ENCODE assay signal across 11 cellular contexts in genomic region chr5:31193026-31193425, GRCh38. TPM values are rescaled to one million over a fixed set of nuclear protein-coding genes. Genes with fewer than 3 reads are reported as not detected.
DNase-seq lines count a peak whose midpoint lies in the region; ATAC-seq and TF ChIP-seq lines count a peak whose summit lies in the region.
"Had no signal": no experiment of that assay in that cellular context is flagged by ENCODE, and none has a peak within 500 bp of the region (broad histone marks: within the 10 kb centered on the region; RNA-seq: fewer than 3 reads in every experiment).

No MANE protein-coding gene starts in this region.

- H3K27ac ChIP-seq in AG04450 (ENCODE audit: low read depth, low read length): no peak overlapping the region

- H3K9me3 Mint-ChIP-seq in neural crest cell: peaks cover 2% of the 10 kb centered on the region
- H3K9me3 Mint-ChIP-seq: activated CD8-positive, alpha-beta T cell treated with anti-CD3 and anti-CD28 coated beads for 36 hours had no signal

- H3K27ac Mint-ChIP-seq in neural crest cell (ENCODE audit: unreplicated experiment): peak overlapping the region; percentile 68
- H3K27ac Mint-ChIP-seq: activated CD8-positive, alpha-beta T cell treated with anti-CD3 and anti-CD28 coated beads for 36 hours had no signal

- CTCF ChIA-PET in AG04450 (lab: Charles Lee): interaction anchor here (2.2 kb wide), 1 partner anchor 39 kb away, joined by 8 read pairs; no protein-coding TSS in a partner anchor

- no peak for TF ChIP-seq CTCF in AG04450 (IDR thresholded peaks at IDR 0.05; ENCODE audit: low read depth, low read length)
- no peak for TF ChIP-seq CTCF in epithelial cell of proximal tubule (conservative IDR thresholded peaks at IDR 0.05; ENCODE audit: low read depth, low read length)
- no peak for TF ChIP-seq CTCF in neural crest cell (conservative IDR thresholded peaks at IDR 0.05)

- H3K27me3 Mint-ChIP-seq in neural crest cell (ENCODE audit: low read depth): peaks cover 41% of the 10 kb centered on the region

- H3K36me3 Mint-ChIP-seq in neural crest cell (ENCODE audit: low read depth): peaks cover 5% of the 10 kb centered on the region

- no peaks in the 10 kb centered on the region for H3K27me3 ChIP-seq in AG04450 (ENCODE audit: control insufficient read depth, insufficient read depth, low read length)

- DNase-seq in AG04450 (ENCODE audit: low read depth, low spot score) (no peak), NCI-H69 (lab: John Stamatoyannopoulos, UW) (peak; percentile 73), epithelial cell of proximal tubule (ENCODE audit: low read depth) (no peak), neural crest cell (ENCODE audit: low read depth, low spot score) (no peak), COLO829 (ENCODE audit: low spot score) (no peak)
- DNase-seq: activated CD8-positive, alpha-beta T cell treated with anti-CD3 and anti-CD28 coated beads for 36 hours; NCI-H446 had no signal

- peak overlapping the region; percentile 76 for H3K4me3 ChIP-seq in AG04450 (ENCODE audit: low read depth, low read length)
- peak overlapping the region; percentile 87 for H3K4me3 ChIP-seq in epithelial cell of proximal tubule (ENCODE audit: low read depth, low read length)

- ATAC-seq in GM18907 (IDR thresholded peaks at IDR 0.05; ENCODE audit: unreplicated experiment) (no peak), HG03097 (IDR thresholded peaks at IDR 0.05; ENCODE audit: low FRiP score, unreplicated experiment) (no peak), GM21381 (IDR thresholded peaks at IDR 0.05; ENCODE audit: unreplicated experiment) (no peak)
- ATAC-seq: activated CD8-positive, alpha-beta T cell treated with anti-CD3 and anti-CD28 coated beads for 36 hours had no signal

- peak overlapping the region; percentile 87 for H3K4me3 Mint-ChIP-seq in neural crest cell
- H3K4me3 Mint-ChIP-seq: activated CD8-positive, alpha-beta T cell treated with anti-CD3 and anti-CD28 coated beads for 36 hours had no signal

- H3K4me1 Mint-ChIP-seq in neural crest cell: peaks cover 60% of the 10 kb centered on the region

- POLR2A ChIA-PET in AG04450 (lab: Yijun Ruan, JAX): interaction anchor here (0.7 to 0.9 kb wide), 4 partner anchors 48 to 254 kb away, joined by 3 to 5 read pairs (median 4); no protein-coding TSS in a partner anchor

- H3K9me3 ChIP-seq in AG04450 (ENCODE audit: control insufficient read depth, insufficient read depth, low read length): no peaks in the 10 kb centered on the region

RNA-seq across cellular contexts. Expression of gene CDH6, which starts 0.5 kb away (rescaled TPM):
- polyA plus RNA-seq in AG04450 (2011; rRNA removed): 41.7 and 45.7 TPM in 2 replicates
- 97.3 and 119 TPM in 2 replicates for polyA minus RNA-seq in AG04450 (2011; rRNA and poly(A)+ RNA removed)
- total RNA-seq in epithelial cell of proximal tubule (12.5 and 34.9 TPM in 2 replicates), neural crest cell (233 and 247 TPM in 2 replicates)
- total RNA-seq: activated CD8-positive, alpha-beta T cell treated with anti-CD3 and anti-CD28 coated beads for 36 hours; LHCN-M2 had no signal
